In the genomic region with DNA sequence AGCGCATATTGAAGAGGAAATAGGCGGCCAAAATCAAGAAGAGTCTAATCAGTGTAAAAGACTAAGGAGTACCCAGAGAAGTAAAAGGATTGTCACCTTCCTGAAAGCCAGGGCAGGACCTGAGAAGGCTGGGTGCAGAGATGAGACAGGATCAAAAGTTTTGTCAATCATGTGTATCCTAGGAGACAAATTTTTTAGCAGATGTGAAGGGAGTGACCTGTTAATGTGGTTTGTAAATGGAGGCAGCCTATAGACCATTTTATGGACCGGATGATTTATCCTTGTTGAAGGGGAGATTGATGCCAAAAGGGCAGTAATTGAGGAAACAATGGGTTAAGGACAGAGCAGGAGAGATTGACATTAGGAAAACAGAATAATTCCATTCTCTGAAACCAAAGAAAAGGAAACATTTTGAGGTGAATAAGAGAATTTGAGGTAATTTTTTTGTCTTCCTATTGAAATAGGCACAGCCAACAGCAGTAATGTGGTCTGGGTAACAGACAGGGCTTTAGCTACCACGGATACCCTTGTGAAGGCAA, we compare ENCODE assay signal across 8 cellular contexts. TPM values are rescaled to one million over a fixed set of nuclear protein-coding genes. Genes with fewer than 3 reads are reported as not detected.
DNase-seq lines count a peak whose midpoint lies in the region; ATAC-seq lines count a peak whose summit lies in the region.

No MANE protein-coding gene starts in this region.

- H3K4me2 ChIP-seq in mesendoderm (ENCODE audit: low read length): peak overlapping the region; percentile 72

- H3K4ac ChIP-seq in mesendoderm (ENCODE audit: low read depth, low read length): no peak overlapping the region

- CTCF ChIA-PET in activated CD4-positive, alpha-beta memory T cell treated with anti-CD3 and anti-CD28 coated beads, Interleukin-2, amount 10 ng/mL, durations not matched to agents 7 days and 5 days (lab: Charles Lee): interaction anchor here (0.9 to 3.1 kb wide), 4 partner anchors 10 to 85 kb away, joined by 3 to 9 read pairs (median 4); no protein-coding TSS in a partner anchor

- no peaks in the 10 kb centered on the region for H3K9me3 Mint-ChIP-seq in activated CD4-positive, alpha-beta memory T cell treated with anti-CD3 and anti-CD28 coated beads, Interleukin-2, amount 10 ng/mL, durations not matched to agents 7 days and 5 days

- peak overlapping the region; percentile 96 for H3K27ac Mint-ChIP-seq in activated CD4-positive, alpha-beta memory T cell treated with anti-CD3 and anti-CD28 coated beads, Interleukin-2, amount 10 ng/mL, durations not matched to agents 7 days and 5 days

- peak overlapping the region; percentile 31 for H2BK5ac ChIP-seq in mesendoderm (ENCODE audit: low read length)

- H2AK5ac ChIP-seq in mesendoderm (ENCODE audit: low read length): no peak overlapping the region

- H3K4me3 Mint-ChIP-seq in activated CD4-positive, alpha-beta memory T cell treated with anti-CD3 and anti-CD28 coated beads, Interleukin-2, amount 10 ng/mL, durations not matched to agents 7 days and 5 days: peak overlapping the region; percentile 95

- H3K36me3 Mint-ChIP-seq in activated CD4-positive, alpha-beta memory T cell treated with anti-CD3 and anti-CD28 coated beads, Interleukin-2, amount 10 ng/mL, durations not matched to agents 7 days and 5 days (ENCODE audit: low read depth): peaks cover 68% of the 10 kb centered on the region

- H3K56ac ChIP-seq in mesendoderm (ENCODE audit: low read length): peak overlapping the region; percentile 89

- H3K18ac ChIP-seq in mesendoderm (ENCODE audit: low read length): no peak overlapping the region

- H3K36me3 ChIP-seq in mesendoderm (ENCODE audit: control insufficient read depth, insufficient read depth, low read length): no peaks in the 10 kb centered on the region

- H3K27me3 ChIP-seq in mesendoderm (ENCODE audit: insufficient read depth, low read length, poor library complexity): no peaks in the 10 kb centered on the region

- peaks cover 55% of the 10 kb centered on the region for H3K4me1 Mint-ChIP-seq in activated CD4-positive, alpha-beta memory T cell treated with anti-CD3 and anti-CD28 coated beads, Interleukin-2, amount 10 ng/mL, durations not matched to agents 7 days and 5 days

- peak; percentile 8 for ATAC-seq in HG02798 (IDR thresholded peaks at IDR 0.05; ENCODE audit: poor library complexity, unreplicated experiment)
- ATAC-seq in HG02840 (IDR thresholded peaks at IDR 0.05; ENCODE audit: low FRiP score, unreplicated experiment): no peak

- POLR2A ChIA-PET in activated CD4-positive, alpha-beta memory T cell treated with anti-CD3 and anti-CD28 coated beads, Interleukin-2, amount 10 ng/mL, durations not matched to agents 7 days and 5 days (lab: Charles Lee): interaction anchor here (0.6 to 7.5 kb wide), 27 partner anchors 8 to 1914 kb away, joined by 3 to 195 read pairs (median 4); a partner anchor contains a TSS

- peaks cover 6% of the 10 kb centered on the region for H3K79me1 ChIP-seq in mesendoderm (ENCODE audit: low read length)

- H3K4me3 ChIP-seq in GM08714 (ENCODE audit: low read length): peak overlapping the region; percentile 93
- H3K4me3 ChIP-seq in mesendoderm (ENCODE audit: low read length): peak overlapping the region; percentile 97

- H3K23ac ChIP-seq in mesendoderm (ENCODE audit: low read length): no peak overlapping the region

- peak; percentile 22 for DNase-seq in activated CD4-positive, alpha-beta memory T cell treated with anti-CD3 and anti-CD28 coated beads, Interleukin-2, amount 10 ng/mL, durations not matched to agents 7 days and 5 days
- DNase-seq in mesendoderm: peak; percentile 5
- DNase-seq in NCI-H2107 (lab: John Stamatoyannopoulos, UW): no peak
- DNase-seq in NCI-H2081 (lab: John Stamatoyannopoulos, UW): no peak
- no peak for DNase-seq in middle frontal gyrus (ENCODE audit: extremely low spot score, low spot score)

- H4K5ac ChIP-seq in mesendoderm (ENCODE audit: low read length): no peak overlapping the region

- H4K8ac ChIP-seq in mesendoderm (ENCODE audit: low read depth, low read length): no peak overlapping the region

- peaks cover 7% of the 10 kb centered on the region for H3K4me1 ChIP-seq in mesendoderm (ENCODE audit: control insufficient read depth, low read depth, low read length)

- no peak overlapping the region for H2BK15ac ChIP-seq in mesendoderm (replicated peaks; ENCODE audit: low read depth)

- H3K79me2 ChIP-seq in mesendoderm (ENCODE audit: control insufficient read depth, insufficient read depth, low read length): peaks cover 30% of the 10 kb centered on the region

- H3K27me3 Mint-ChIP-seq in activated CD4-positive, alpha-beta memory T cell treated with anti-CD3 and anti-CD28 coated beads, Interleukin-2, amount 10 ng/mL, durations not matched to agents 7 days and 5 days: no peaks in the 10 kb centered on the region

- no CpG with 5 or more reads among the region's 4 CpGs for WGBS in mesendoderm (ENCODE audit: extremely low coverage, insufficient coverage, low lambda C conversion rate)

- H3K9ac ChIP-seq in mesendoderm (ENCODE audit: low read length): peak overlapping the region; percentile 97

- H2BK120ac ChIP-seq in mesendoderm (ENCODE audit: low read depth, low read length): no peak overlapping the region

- no peak overlapping the region for H3K27ac ChIP-seq in mesendoderm (ENCODE audit: low read depth, low read length)

RNA-seq across cellular contexts. Expression of a gene that starts 0.9 kb away (rescaled TPM):
- total RNA-seq in activated CD4-positive, alpha-beta memory T cell treated with anti-CD3 and anti-CD28 coated beads, Interleukin-2, amount 10 ng/mL, durations not matched to agents 7 days and 5 days: 10 to 100 TPM; 78.0 to 78.9 TPM
- 33.0 TPM for polyA plus RNA-seq in mesendoderm (2013, experiment 1 of 2)
- 33.3 TPM for polyA plus RNA-seq in mesendoderm (2013, experiment 2 of 2)

RNA-seq across cellular contexts. Expression of a gene that starts 0.9 kb away (rescaled TPM):
- total RNA-seq in activated CD4-positive, alpha-beta memory T cell treated with anti-CD3 and anti-CD28 coated beads, Interleukin-2, amount 10 ng/mL, durations not matched to agents 7 days and 5 days: 10 to 100 TPM; 22.1 to 23.7 TPM
- polyA plus RNA-seq in mesendoderm (2013, experiment 1 of 2): 7.8 TPM
- polyA plus RNA-seq in mesendoderm (2013, experiment 2 of 2): 7.2 TPM

Comparison
In these comparisons a context has a peak if more than half of its experiments do, and no peak if none do; other contexts are left out.
1. DNase-seq: peak in activated CD4-positive, alpha-beta memory T cell treated with anti-CD3 and anti-CD28 coated beads, Interleukin-2, amount 10 ng/mL, durations not matched to agents 7 days and 5 days (single experiment) and mesendoderm (single experiment); none in NCI-H2107 (single experiment), NCI-H2081 (0 of 2) and middle frontal gyrus (single experiment).